In the genomic region with DNA sequence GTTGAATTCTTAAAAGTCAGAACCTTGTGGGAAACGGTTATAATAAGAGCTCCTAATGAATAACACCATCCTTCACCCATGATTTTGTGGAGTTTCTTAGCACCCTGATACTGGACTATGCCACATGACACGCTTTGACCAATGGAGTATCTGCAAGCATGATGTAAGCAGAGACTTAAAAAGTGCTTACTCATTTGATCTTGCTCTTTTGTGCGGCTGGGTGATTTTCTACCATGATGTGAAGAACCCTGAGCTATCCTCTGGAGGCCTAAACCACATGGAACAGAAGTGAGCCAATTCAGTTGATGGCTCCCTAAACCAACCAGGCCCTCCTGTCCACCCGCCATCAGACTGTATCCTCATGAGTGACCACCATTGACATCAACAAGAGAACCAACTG, we compare ENCODE assay signal across 1 cellular context.
TF ChIP-seq lines count a peak whose summit lies in the region.

No MANE protein-coding gene starts in this region.

TF ChIP-seq in WTC11, 78 proteins besides CTCF, POLR2A, EP300 and RAD21 (continued from another document):
- TF ChIP-seq, protein P1, sequence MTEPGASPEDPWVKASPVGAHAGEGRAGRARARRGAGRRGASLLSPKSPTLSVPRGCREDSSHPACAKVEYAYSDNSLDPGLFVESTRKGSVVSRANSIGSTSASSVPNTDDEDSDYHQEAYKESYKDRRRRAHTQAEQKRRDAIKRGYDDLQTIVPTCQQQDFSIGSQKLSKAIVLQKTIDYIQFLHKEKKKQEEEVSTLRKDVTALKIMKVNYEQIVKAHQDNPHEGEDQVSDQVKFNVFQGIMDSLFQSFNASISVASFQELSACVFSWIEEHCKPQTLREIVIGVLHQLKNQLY (CRISPR knock-in tag; IDR thresholded peaks at IDR 0.05) = no peak
- TF ChIP-seq SOX15 (CRISPR knock-in tag; IDR thresholded peaks at IDR 0.05) = no peak
